ENCODE assay signal across 6 cellular contexts in genomic region chr13:52806029-52806428, GRCh38. TPM values are rescaled to one million over a fixed set of nuclear protein-coding genes. Genes with fewer than 3 reads are reported as not detected.
"Had no signal": no experiment of that assay in that cellular context is flagged by ENCODE, and none has a peak within 500 bp of the region (broad histone marks: within the 10 kb centered on the region; RNA-seq: fewer than 3 reads in every experiment).

No MANE protein-coding gene starts in this region.

- H3K27ac Mint-ChIP-seq: IgD-negative memory B cell had no signal

- H3K4me3 Mint-ChIP-seq: IgD-negative memory B cell had no signal

- H3K36me3 Mint-ChIP-seq: IgD-negative memory B cell had no signal

- DNase-seq: IMR-90 had no signal

- H3K9me3 Mint-ChIP-seq: IgD-negative memory B cell had no signal

- ATAC-seq: HepG2, K562 had no signal

RNA-seq across cellular contexts. Expression of gene PCDH8, which starts 42.4 kb away (rescaled TPM):
- total RNA-seq: HepG2, HT-29, HT1080, IMR-90, K562 had no signal
